ENCODE assay signal across 1 cellular context in the genomic region with DNA sequence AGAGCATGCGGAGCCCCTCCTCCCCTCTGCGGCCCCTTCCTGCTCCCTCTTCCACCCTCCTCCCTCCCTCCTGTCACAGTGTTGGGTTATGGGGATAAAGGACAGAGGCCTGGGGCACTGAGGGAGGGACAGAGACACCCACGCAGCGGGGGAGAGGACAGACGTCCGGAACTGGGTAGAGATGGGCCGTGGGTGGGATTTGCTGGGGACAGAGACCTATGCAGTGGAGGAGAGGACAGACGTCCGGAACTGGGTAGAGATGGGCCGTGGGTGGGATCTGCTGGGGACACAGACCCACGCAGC.
TF ChIP-seq lines count a peak whose summit lies in the region.

No MANE protein-coding gene starts in this region.

TF ChIP-seq in K562, 482 proteins besides CTCF, POLR2A, EP300 and RAD21:
- peak; percentile 81 for TF ChIP-seq EGR1 (conservative IDR thresholded peaks at IDR 0.05)
